ENCODE assay signal across 8 cellular contexts in the genomic region with DNA sequence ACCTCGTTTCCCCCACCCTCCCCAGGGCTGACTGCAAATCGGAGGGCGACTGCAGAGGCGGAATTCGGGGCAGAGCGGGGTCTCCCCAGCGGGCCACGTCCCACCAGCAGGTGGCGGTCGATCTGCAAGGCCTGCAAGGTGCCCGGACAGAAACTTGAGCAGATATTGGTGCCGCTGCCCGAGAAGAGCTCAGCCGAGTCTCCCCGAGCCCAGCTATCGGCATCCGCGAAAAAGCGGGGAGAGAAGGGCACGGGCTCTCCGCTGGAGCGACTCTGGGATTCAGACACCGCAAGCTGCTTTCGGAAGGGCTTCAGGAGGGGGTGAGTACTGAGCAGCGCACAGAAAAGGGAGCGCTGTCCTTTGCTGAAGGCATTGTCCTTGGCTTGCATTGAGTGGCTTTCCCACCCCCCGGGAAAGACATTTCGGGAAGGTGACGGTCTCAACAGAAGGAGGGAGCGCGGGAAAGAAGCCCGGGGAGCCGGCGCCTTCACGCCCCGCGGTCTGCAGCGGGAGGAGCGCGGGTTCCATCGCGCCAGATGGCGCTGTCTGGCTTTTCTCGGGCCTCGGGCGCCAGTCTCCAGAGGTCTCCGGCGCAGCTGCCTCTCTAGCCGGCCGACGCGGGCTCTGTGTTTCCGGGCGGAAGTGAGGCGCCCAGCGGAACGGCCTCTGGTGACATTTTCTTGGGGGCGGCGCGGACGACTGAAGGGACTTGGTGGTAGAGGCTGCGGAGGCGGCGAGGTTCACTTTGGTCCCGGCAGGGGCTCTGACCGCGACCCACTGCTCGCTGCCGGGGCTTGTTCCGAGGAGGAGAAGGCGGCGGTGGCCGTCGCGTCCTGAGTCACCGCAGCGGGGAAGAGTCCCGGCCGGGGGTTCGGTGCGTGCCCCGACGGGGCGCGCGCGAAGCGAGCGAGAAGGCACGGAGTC.
DNase-seq lines count a peak whose midpoint lies in the region; ATAC-seq and TF ChIP-seq lines count a peak whose summit lies in the region.

No MANE protein-coding gene starts in this region.

- in situ Hi-C loops in GM13976 (cut with MboI; ENCODE audit: low sequenced_read_pairs, unreplicated experiment) = no loop called here

- H3K27ac ChIP-seq in upper lobe of right lung = peak overlapping the region; percentile 91

- peak; percentile 97 for DNase-seq in GM13976 (ENCODE audit: low spot score)
- DNase-seq in NCI-H1436 (lab: John Stamatoyannopoulos, UW) = peak; percentile 88
- peak; percentile 84 for DNase-seq in SW480 (ENCODE audit: low spot score)
- DNase-seq in amniotic epithelial cell (ENCODE audit: low read depth) = peak; percentile 84
- DNase-seq in left cardiac atrium = peak; percentile 96
- DNase-seq in posterior vena cava (ENCODE audit: low spot score) = peak; percentile 98
- peak; percentile 98 for DNase-seq in upper lobe of right lung

- intact Hi-C loops in left cardiac atrium (cut with DNase I) (loop anchor here in 1 of 2 donors (2.0 kb wide), 2 partner anchors 89 to 485 kb away; no protein-coding TSS in a partner anchor), posterior vena cava (cut with DNase I) (loop anchor here in 1 of 2 donors (10.0 kb wide), 1 partner anchor 481 kb away; a partner anchor contains a TSS), upper lobe of right lung (cut with DNase I) (loop anchor here (10.0 kb wide), 1 partner anchor 481 kb away; a partner anchor contains a TSS)

- peak overlapping the region; percentile 90 for H3K4me3 ChIP-seq in upper lobe of right lung

- TF ChIP-seq CTCF in GM13976 (IDR thresholded peaks at IDR 0.05; ENCODE audit: borderline replicate concordance, control extremely low read depth, extremely low read depth, insufficient read depth, missing control alignments) = peak; percentile 97
- peak; percentile 75 for TF ChIP-seq CTCF in upper lobe of right lung (IDR thresholded peaks at IDR 0.05)

- H3K27me3 ChIP-seq in upper lobe of right lung = no peaks in the 10 kb centered on the region

- no peaks in the 10 kb centered on the region for H3K9me3 ChIP-seq in upper lobe of right lung

- ATAC-seq in HG02852 (IDR thresholded peaks at IDR 0.05; ENCODE audit: unreplicated experiment) (peak; percentile 83), left cardiac atrium (peak; percentile 97 to 98), upper lobe of right lung (peak; percentile 98)

- H3K36me3 ChIP-seq in upper lobe of right lung = no peaks in the 10 kb centered on the region

- H3K4me1 ChIP-seq in upper lobe of right lung = peaks cover 12% of the 10 kb centered on the region

Comparison
In these comparisons a context has a peak if more than half of its experiments do, and no peak if none do; other contexts are left out.
1. Peak in every context shown above with its lines: DNase-seq, ATAC-seq, H3K4me3 ChIP-seq and H3K27ac ChIP-seq.